In genomic region chr9:109036744-109037680, GRCh38 we compare ENCODE assay signal across 1 cellular context.
TF ChIP-seq lines count a peak whose summit lies in the region.

No MANE protein-coding gene starts in this region.

TF ChIP-seq in IMR-90, 13 proteins besides CTCF, POLR2A, EP300 and RAD21:
- TF ChIP-seq RFX5 (IDR thresholded peaks at IDR 0.05; ENCODE audit: low read depth, low read length) (no peak), FOS (IDR thresholded peaks at IDR 0.05; ENCODE audit: low read depth, low read length) (no peak), MAFK (IDR thresholded peaks at IDR 0.05; ENCODE audit: low read depth, low read length) (no peak), USF2 (IDR thresholded peaks at IDR 0.05; ENCODE audit: low read depth, low read length) (no peak), CEBPB (IDR thresholded peaks at IDR 0.05; ENCODE audit: low read depth, low read length) (no peak), SMC3 (IDR thresholded peaks at IDR 0.05; ENCODE audit: low read depth, low read length) (no peak), RCOR1 (IDR thresholded peaks at IDR 0.05; ENCODE audit: insufficient replicate concordance, low read length) (no peak), CHD1 (IDR thresholded peaks at IDR 0.05; ENCODE audit: low read depth, low read length) (no peak), BHLHE40 (IDR thresholded peaks at IDR 0.05; ENCODE audit: low read depth, low read length) (no peak), NFE2L2 (IDR thresholded peaks at IDR 0.05; ENCODE audit: low read depth, low read length) (no peak), MAZ (IDR thresholded peaks at IDR 0.05; ENCODE audit: borderline replicate concordance, low read depth, low read length) (no peak), ELK1 (IDR thresholded peaks at IDR 0.05; ENCODE audit: borderline replicate concordance, low read depth, low read length) (no peak), MXI1 (IDR thresholded peaks at IDR 0.05; ENCODE audit: borderline replicate concordance, low read depth, low read length) (no peak)
